Comparison of ENCODE assay signal across 8 cellular contexts in the genomic region with DNA sequence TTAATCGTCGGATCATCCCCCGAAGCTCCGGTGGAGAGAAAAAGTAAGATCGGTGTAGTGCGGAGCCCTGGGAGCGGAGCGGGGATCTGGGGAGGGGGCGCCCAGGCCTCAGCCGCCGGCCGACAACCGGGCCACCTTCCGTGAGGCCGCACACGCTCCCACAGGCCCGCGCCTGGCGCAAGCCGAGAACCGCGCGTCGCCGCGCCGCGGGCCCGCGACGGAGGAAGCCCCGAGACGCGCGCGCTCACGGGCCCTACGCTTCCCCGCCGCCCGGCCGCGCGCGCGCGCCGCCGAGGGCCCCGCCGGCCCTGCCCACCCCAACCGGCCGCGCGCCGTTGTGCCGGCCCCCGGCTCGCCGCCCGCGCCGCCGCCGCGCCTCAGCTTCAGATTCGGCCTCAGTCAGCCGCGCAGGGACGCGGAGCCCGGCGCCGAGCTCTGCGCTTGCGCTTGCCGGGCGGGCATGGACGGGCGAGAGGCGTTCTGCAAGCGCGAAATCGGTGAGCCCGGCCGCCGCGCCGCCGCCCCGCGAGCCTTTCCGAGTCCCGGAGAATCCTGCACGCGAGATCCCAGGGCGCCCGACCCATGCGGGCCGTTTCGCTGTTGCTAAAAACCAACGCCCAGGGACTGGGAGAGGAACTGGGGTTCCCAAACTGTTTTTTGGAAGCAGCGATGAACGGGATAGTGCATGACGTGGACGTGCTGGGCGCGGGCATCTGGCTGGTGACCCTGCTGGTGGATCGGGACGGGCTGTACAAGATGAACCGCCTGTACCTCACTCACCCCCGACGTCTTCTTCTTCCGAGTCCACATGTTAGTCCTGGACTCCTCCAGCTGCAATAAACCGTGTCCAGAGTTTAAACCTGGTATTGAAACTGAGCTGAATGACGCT. TPM values are rescaled to one million over a fixed set of nuclear protein-coding genes. Genes with fewer than 3 reads are reported as not detected.
DNase-seq lines count a peak whose midpoint lies in the region; ATAC-seq and TF ChIP-seq lines count a peak whose summit lies in the region.

No MANE protein-coding gene starts in this region.

- H3K36me3 Mint-ChIP-seq in central memory CD8-positive, alpha-beta T cell (ENCODE audit: insufficient read depth): peaks cover 15% of the 10 kb centered on the region

- no peaks in the 10 kb centered on the region for H3K9me3 Mint-ChIP-seq in central memory CD8-positive, alpha-beta T cell

- H3K27ac Mint-ChIP-seq in central memory CD8-positive, alpha-beta T cell (ENCODE audit: low read depth): peak overlapping the region; percentile 89

- CTCF ChIA-PET in AG04450 (lab: Charles Lee): interaction anchor here (1.1 to 2.8 kb wide), 2 partner anchors 11 to 20 kb away, joined by 3 to 9 read pairs; no protein-coding TSS in a partner anchor

- peak; percentile 83 for ATAC-seq in GM18868 (IDR thresholded peaks at IDR 0.05; ENCODE audit: unreplicated experiment)
- ATAC-seq in HG03097 (IDR thresholded peaks at IDR 0.05; ENCODE audit: low FRiP score, unreplicated experiment): peak; percentile 77
- ATAC-seq in central memory CD8-positive, alpha-beta T cell (replicated peaks; ENCODE audit: extremely low read depth, poor library complexity, severe bottlenecking): peak; percentile 53

- H3K4me3 ChIP-seq in AG04450 (ENCODE audit: low read depth, low read length): peak overlapping the region; percentile 73
- H3K4me3 ChIP-seq in kidney epithelial cell (ENCODE audit: low read depth, low read length): peak overlapping the region; percentile 57

- H3K27me3 Mint-ChIP-seq in central memory CD8-positive, alpha-beta T cell: no peaks in the 10 kb centered on the region

- no peaks in the 10 kb centered on the region for H3K36me3 ChIP-seq in kidney epithelial cell (ENCODE audit: control insufficient read depth, insufficient read depth, low read length)

- TF ChIP-seq CTCF in AG04450 (IDR thresholded peaks at IDR 0.05; ENCODE audit: low read depth, low read length) (no peak), kidney epithelial cell (IDR thresholded peaks at IDR 0.05; ENCODE audit: insufficient read depth, low read length, poor library complexity, severe bottlenecking) (no peak)

- peaks cover 35% of the 10 kb centered on the region for H3K4me1 Mint-ChIP-seq in central memory CD8-positive, alpha-beta T cell

- H3K9me3 ChIP-seq in AG04450 (ENCODE audit: control insufficient read depth, insufficient read depth, low read length): no peaks in the 10 kb centered on the region

- peak overlapping the region; percentile 93 for H3K4me3 Mint-ChIP-seq in central memory CD8-positive, alpha-beta T cell

- DNase-seq in AG04450 (ENCODE audit: low read depth, low spot score) (peak; percentile 55), NCI-H2196 (lab: John Stamatoyannopoulos, UW; ENCODE audit: unreplicated experiment) (peak; percentile 98), kidney epithelial cell (ENCODE audit: low read depth) (peak; percentile 43)
- DNase-seq in activated CD4-positive, CD25-positive, alpha-beta regulatory T cell treated with anti-CD3 and anti-CD28 coated beads, Interleukin-2, amount 50 U/mL, for 16 hours (ENCODE audit: low read depth, low spot score): peak; percentile 75
- peak; percentile 58 to 60 for DNase-seq in central memory CD8-positive, alpha-beta T cell (ENCODE audit: low spot score in 2 of 2)
- peak; percentile 75 to 83 for DNase-seq in stimulated activated CD4-positive, alpha-beta T cell treated with anti-CD3 and anti-CD28 coated beads, Interleukin-15, amount 100 ng/mL, for 1 hour (ENCODE audit: low read depth in 1 of 2, low spot score in 1 of 2)

- H3K27ac ChIP-seq in AG04450 (ENCODE audit: low read depth, low read length): peak overlapping the region; percentile 90

- H3K27me3 ChIP-seq in AG04450 (ENCODE audit: control insufficient read depth, insufficient read depth, low read length) (no peaks in the 10 kb centered on the region), kidney epithelial cell (ENCODE audit: control insufficient read depth, insufficient read depth, low read length) (no peaks in the 10 kb centered on the region)

- POLR2A ChIA-PET in AG04450 (lab: Yijun Ruan, JAX): interaction anchor here (0.7 to 1.4 kb wide), 2 partner anchors 21 to 67 kb away, joined by 4 to 6 read pairs; no protein-coding TSS in a partner anchor

RNA-seq across cellular contexts. Expression of a gene that starts 28.0 kb away (rescaled TPM):
- polyA plus RNA-seq in AG04450 (2011; rRNA removed): 0.97 and 1.2 TPM in 2 replicates
- 1.7 and 1.8 TPM in 2 replicates for polyA minus RNA-seq in AG04450 (2011; rRNA and poly(A)+ RNA removed)
- 2.0 and 2.8 TPM in 2 replicates for total RNA-seq in kidney epithelial cell

Comparison
In these comparisons a context has a peak if more than half of its experiments do, and no peak if none do; other contexts are left out.
1. Peak in every context shown above with its lines: DNase-seq, ATAC-seq, H3K4me3 ChIP-seq and H3K27ac ChIP-seq.
2. DNase-seq: peak in every context shown above with its lines; median percentile 98 in NCI-H2196; 79 in stimulated activated CD4-positive, alpha-beta T cell treated with anti-CD3 and anti-CD28 coated beads, Interleukin-15, amount 100 ng/mL, for 1 hour; 75 in activated CD4-positive, CD25-positive, alpha-beta regulatory T cell treated with anti-CD3 and anti-CD28 coated beads, Interleukin-2, amount 50 U/mL, for 16 hours; 59 in central memory CD8-positive, alpha-beta T cell; 55 in AG04450; 43 in kidney epithelial cell.